In genomic region chr1:233631810-233632375, GRCh38 we compare ENCODE assay signal across 23 cellular contexts. TPM values are rescaled to one million over a fixed set of nuclear protein-coding genes. Genes with fewer than 3 reads are reported as not detected.
"Had no signal": no experiment of that assay in that cellular context is flagged by ENCODE, and none has a peak within 500 bp of the region (broad histone marks: within the 10 kb centered on the region; RNA-seq: fewer than 3 reads in every experiment).

No MANE protein-coding gene starts in this region.

- FAIRE-seq: endometrium had no signal

- DNase-seq: activated CD4-positive, alpha-beta memory T cell treated with anti-CD3 and anti-CD28 coated beads, Interleukin-2, amount 10 ng/mL, durations not matched to agents 7 days and 5 days; activated CD4-positive, alpha-beta T cell treated with anti-CD3 and anti-CD28 coated beads, Interleukin-2, amount 10 ng/mL, durations not matched to agents 24 days and 14 days; activated effector memory CD4-positive, alpha-beta T cell treated with Interleukin-2 at 50 U/mL for 16 hours; activated naive CD4-positive, alpha-beta T cell treated with anti-CD3 and anti-CD28 coated beads for 36 hours; activated naive CD8-positive, alpha-beta T cell treated with anti-CD3 and anti-CD28 coated beads, Interleukin-2, amount 10 ng/mL, durations not matched to agents 7 days and 5 days; activated T-cell treated with anti-CD3 and anti-CD28 coated beads, Interleukin-2, amount 50 U/mL, for 72 hours; amniotic stem cell; effector CD4-positive, alpha-beta T cell; foreskin keratinocyte; mucosa of descending colon; occipital lobe; spleen; stimulated activated CD4-positive, alpha-beta T cell treated with anti-CD3 and anti-CD28 coated beads, Interleukin-4, amount 100 ng/mL, for 1 hour; stimulated activated naive CD4-positive, alpha-beta T cell; T-cell; upper lobe of right lung had no signal

- H3K27ac Mint-ChIP-seq: activated CD4-positive, alpha-beta memory T cell treated with anti-CD3 and anti-CD28 coated beads, Interleukin-2, amount 10 ng/mL, durations not matched to agents 7 days and 5 days; activated CD4-positive, alpha-beta T cell treated with anti-CD3 and anti-CD28 coated beads, Interleukin-2, amount 10 ng/mL, durations not matched to agents 24 days and 14 days; activated naive CD4-positive, alpha-beta T cell treated with anti-CD3 and anti-CD28 coated beads for 36 hours; activated naive CD8-positive, alpha-beta T cell treated with anti-CD3 and anti-CD28 coated beads, Interleukin-2, amount 10 ng/mL, durations not matched to agents 7 days and 5 days; activated T-cell treated with anti-CD3 and anti-CD28 coated beads, Interleukin-2, amount 50 U/mL, for 72 hours; memory B cell; T-cell; T-helper 2 cell treated with Interferon-gamma antibody and Interleukin-4, amounts not matched to agents 5 μg/mL and 100 μg/mL, for 36 hours had no signal

- H3K4me1 ChIP-seq: spleen, upper lobe of right lung had no signal

- H3K36me3 Mint-ChIP-seq: activated naive CD8-positive, alpha-beta T cell treated with anti-CD3 and anti-CD28 coated beads, Interleukin-2, amount 10 ng/mL, durations not matched to agents 7 days and 5 days; memory B cell; T-cell had no signal

- H3K9me3 ChIP-seq: mucosa of descending colon, spleen, thoracic aorta, upper lobe of right lung had no signal

- H3K4me3 Mint-ChIP-seq: activated CD4-positive, alpha-beta memory T cell treated with anti-CD3 and anti-CD28 coated beads, Interleukin-2, amount 10 ng/mL, durations not matched to agents 7 days and 5 days; activated CD4-positive, alpha-beta T cell treated with anti-CD3 and anti-CD28 coated beads, Interleukin-2, amount 10 ng/mL, durations not matched to agents 24 days and 14 days; activated naive CD4-positive, alpha-beta T cell treated with anti-CD3 and anti-CD28 coated beads for 36 hours; activated naive CD8-positive, alpha-beta T cell treated with anti-CD3 and anti-CD28 coated beads, Interleukin-2, amount 10 ng/mL, durations not matched to agents 7 days and 5 days; activated T-cell treated with anti-CD3 and anti-CD28 coated beads, Interleukin-2, amount 50 U/mL, for 72 hours; memory B cell; neural crest cell; T-cell; T-helper 2 cell treated with Interferon-gamma antibody and Interleukin-4, amounts not matched to agents 5 μg/mL and 100 μg/mL, for 36 hours had no signal

- H3K4me1 Mint-ChIP-seq: activated naive CD8-positive, alpha-beta T cell treated with anti-CD3 and anti-CD28 coated beads, Interleukin-2, amount 10 ng/mL, durations not matched to agents 7 days and 5 days; memory B cell; neural crest cell had no signal

- H3K4me3 ChIP-seq: mucosa of descending colon, spleen, thoracic aorta, upper lobe of right lung had no signal

- H3K9me3 Mint-ChIP-seq: activated CD4-positive, alpha-beta memory T cell treated with anti-CD3 and anti-CD28 coated beads, Interleukin-2, amount 10 ng/mL, durations not matched to agents 7 days and 5 days; activated naive CD4-positive, alpha-beta T cell treated with anti-CD3 and anti-CD28 coated beads for 36 hours; activated naive CD8-positive, alpha-beta T cell treated with anti-CD3 and anti-CD28 coated beads, Interleukin-2, amount 10 ng/mL, durations not matched to agents 7 days and 5 days; T-helper 2 cell treated with Interferon-gamma antibody and Interleukin-4, amounts not matched to agents 5 μg/mL and 100 μg/mL, for 36 hours had no signal

- ATAC-seq: activated CD4-positive, CD25-positive, alpha-beta regulatory T cell treated with anti-CD3 and anti-CD28 coated beads, Interleukin-2, amount 50 U/mL, for 24 hours; activated T-cell treated with anti-CD3 and anti-CD28 coated beads, Interleukin-2, amount 50 U/mL, for 72 hours; foreskin keratinocyte; mucosa of descending colon; T-cell; upper lobe of right lung had no signal

- H3K27ac ChIP-seq: foreskin keratinocyte, spleen, thoracic aorta, upper lobe of right lung, VCaP had no signal

- H3K27me3 ChIP-seq: foreskin keratinocyte, upper lobe of right lung had no signal

- H3K36me3 ChIP-seq: spleen, thoracic aorta, upper lobe of right lung had no signal

RNA-seq across cellular contexts. Expression of gene KCNK1, which starts 18.0 kb away (rescaled TPM):
- total RNA-seq: activated naive CD8-positive, alpha-beta T cell treated with anti-CD3 and anti-CD28 coated beads, Interleukin-2, amount 10 ng/mL, durations not matched to agents 7 days and 5 days had no signal
